In the genomic region with DNA sequence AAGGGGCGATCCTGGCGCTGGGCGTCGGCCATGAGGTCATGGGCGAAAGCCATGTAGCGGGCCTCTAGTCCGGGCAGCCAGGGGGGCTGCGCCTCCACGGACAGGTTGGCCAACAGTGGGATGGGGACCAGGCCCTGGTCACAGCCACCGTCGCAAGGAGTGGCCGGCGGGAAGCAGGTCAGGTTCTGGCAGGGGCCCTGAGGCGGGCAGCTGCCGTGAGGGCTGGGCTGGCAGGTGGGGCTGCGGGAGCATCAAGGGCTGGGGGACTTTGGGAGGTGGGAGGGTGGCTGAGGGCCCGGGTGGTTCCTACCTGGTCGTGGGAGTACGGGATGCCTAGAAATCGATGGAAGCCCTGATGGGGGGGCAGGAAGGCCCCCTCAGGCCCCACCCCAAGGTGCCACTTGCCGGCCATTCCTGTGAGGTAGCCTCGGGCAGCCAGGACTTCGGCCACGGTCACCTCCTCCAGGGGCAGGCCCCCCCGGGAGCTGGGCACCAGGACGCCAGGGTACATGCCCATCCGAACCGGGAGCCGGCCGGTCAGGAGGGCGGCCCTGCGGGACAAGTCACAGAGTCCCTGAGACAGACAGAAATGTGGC, we compare ENCODE assay signal across 6 cellular contexts. TPM values are rescaled to one million over a fixed set of nuclear protein-coding genes. Genes with fewer than 3 reads are reported as not detected.
DNase-seq lines count a peak whose midpoint lies in the region; ATAC-seq, FAIRE-seq and TF ChIP-seq lines count a peak whose summit lies in the region.

No MANE protein-coding gene starts in this region.

- FAIRE-seq in D721Med (lab: Jason Lieb, UNC) = no peak

- peaks cover 23% of the 10 kb centered on the region for H3K4me1 Mint-ChIP-seq in T-helper 17 cell

- peaks cover 5% of the 10 kb centered on the region for H3K36me3 Mint-ChIP-seq in T-helper 17 cell (ENCODE audit: low read depth)

- peak overlapping the region; percentile 96 for H3K4me3 Mint-ChIP-seq in T-helper 17 cell

- H3K27me3 ChIP-seq in kidney epithelial cell (ENCODE audit: control insufficient read depth, insufficient read depth, low read length) = no peaks in the 10 kb centered on the region

- DNase-seq in AG10803 (ENCODE audit: low read depth) (no peak), T-helper 17 cell (no peak), kidney epithelial cell (ENCODE audit: low read depth) (no peak), DMS79 treated with DMSO at 0.1 percent for 48 hours (lab: John Stamatoyannopoulos, UW) (no peak), D721Med (ENCODE audit: insufficient read length, low spot score) (no peak)

- H3K27ac Mint-ChIP-seq in T-helper 17 cell = peak overlapping the region; percentile 97

- H3K9me3 ChIP-seq in T-helper 17 cell (ENCODE audit: control insufficient read depth, low read length, poor library complexity, severe bottlenecking) = no peaks in the 10 kb centered on the region

- H3K4me3 ChIP-seq in AG10803 (ENCODE audit: low read length) (peak overlapping the region; percentile 89), kidney epithelial cell (ENCODE audit: low read depth, low read length) (peak overlapping the region; percentile 90)

- no peaks in the 10 kb centered on the region for H3K27me3 Mint-ChIP-seq in T-helper 17 cell

- no peaks in the 10 kb centered on the region for H3K36me3 ChIP-seq in kidney epithelial cell (ENCODE audit: control insufficient read depth, insufficient read depth, low read length)

- TF ChIP-seq CTCF in AG10803 (conservative IDR thresholded peaks at IDR 0.05; ENCODE audit: low read length) (no peak), kidney epithelial cell (IDR thresholded peaks at IDR 0.05; ENCODE audit: insufficient read depth, low read length, poor library complexity, severe bottlenecking) (no peak), D721Med (IDR thresholded peaks at IDR 0.05; ENCODE audit: insufficient read depth, missing control alignments) (no peak)

- ATAC-seq in T-helper 17 cell = no peak
- no peak for ATAC-seq in HG02840 (IDR thresholded peaks at IDR 0.05; ENCODE audit: low FRiP score, unreplicated experiment)

RNA-seq across cellular contexts. Expression of a gene that starts 1.0 kb away (rescaled TPM):
- total RNA-seq in T-helper 17 cell (10 to 100 TPM; 59.4 to 64.0 TPM), kidney epithelial cell (42.7 and 63.8 TPM in 2 replicates)

RNA-seq across cellular contexts. Expression of a gene that starts 26.4 kb away (rescaled TPM):
- total RNA-seq in T-helper 17 cell (under 1 TPM; 0.08 to 0.17 TPM), kidney epithelial cell (0.84 and 1.0 TPM in 2 replicates)

RNA-seq across cellular contexts. Expression of a gene that starts 44.3 kb away (rescaled TPM):
- 100 to 1,000 TPM; 133 to 181 TPM for total RNA-seq in T-helper 17 cell
- total RNA-seq in kidney epithelial cell = 59.1 and 81.1 TPM in 2 replicates

RNA-seq across cellular contexts. Expression of a gene that starts 45.7 kb away (rescaled TPM):
- total RNA-seq in T-helper 17 cell (under 1 TPM in 1 of 2 donors, not detected in 1; 0.07 TPM), kidney epithelial cell (3.8 and 6.0 TPM in 2 replicates)

RNA-seq across cellular contexts. Expression of a gene that starts 48.7 kb away (rescaled TPM):
- total RNA-seq in T-helper 17 cell (10 to 100 TPM; 40.0 to 59.5 TPM), kidney epithelial cell (2.1 and 5.8 TPM in 2 replicates)
